In the genomic region with DNA sequence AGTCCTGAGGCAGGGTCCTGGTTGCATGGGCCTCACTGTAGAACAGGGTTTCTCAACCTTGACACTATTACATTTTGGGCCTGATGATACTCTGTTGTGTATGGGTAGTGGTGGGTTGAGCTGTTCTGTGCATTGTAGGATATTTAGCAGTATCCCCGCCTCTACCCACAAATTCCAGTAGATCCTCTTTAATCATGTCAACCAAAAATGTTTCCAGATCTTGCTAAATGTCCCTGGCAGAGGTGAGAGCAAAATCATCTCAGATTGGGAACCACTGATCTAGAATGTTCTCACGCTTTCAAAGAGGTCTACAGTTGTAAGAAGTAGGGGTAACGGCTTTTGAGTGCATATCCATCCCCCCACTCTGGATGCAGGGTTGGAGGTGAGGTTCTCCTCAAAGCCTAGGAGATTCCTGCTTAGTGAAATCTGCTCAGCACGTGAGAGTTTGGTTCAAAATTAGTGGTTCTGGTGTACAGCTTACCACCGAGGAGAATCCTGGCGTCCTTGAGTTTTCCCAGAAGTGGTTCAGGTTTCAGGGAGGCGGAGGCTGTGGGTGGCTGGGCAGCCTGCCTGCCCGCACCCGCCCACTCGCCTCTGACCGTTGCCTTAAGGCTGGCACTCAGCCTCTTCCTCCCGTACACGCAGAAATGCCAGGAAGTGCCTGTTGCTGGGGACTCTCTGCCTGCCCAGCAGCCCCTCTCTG, we compare ENCODE assay signal across 1 cellular context.
TF ChIP-seq lines count a peak whose summit lies in the region.

No MANE protein-coding gene starts in this region.

TF ChIP-seq in IMR-90, 13 proteins besides CTCF, POLR2A, EP300 and RAD21 (continued from another document):
- TF ChIP-seq, protein P1, sequence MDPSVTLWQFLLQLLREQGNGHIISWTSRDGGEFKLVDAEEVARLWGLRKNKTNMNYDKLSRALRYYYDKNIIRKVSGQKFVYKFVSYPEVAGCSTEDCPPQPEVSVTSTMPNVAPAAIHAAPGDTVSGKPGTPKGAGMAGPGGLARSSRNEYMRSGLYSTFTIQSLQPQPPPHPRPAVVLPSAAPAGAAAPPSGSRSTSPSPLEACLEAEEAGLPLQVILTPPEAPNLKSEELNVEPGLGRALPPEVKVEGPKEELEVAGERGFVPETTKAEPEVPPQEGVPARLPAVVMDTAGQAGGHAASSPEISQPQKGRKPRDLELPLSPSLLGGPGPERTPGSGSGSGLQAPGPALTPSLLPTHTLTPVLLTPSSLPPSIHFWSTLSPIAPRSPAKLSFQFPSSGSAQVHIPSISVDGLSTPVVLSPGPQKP (IDR thresholded peaks at IDR 0.05; ENCODE audit: borderline replicate concordance, low read depth, low read length): no peak
- TF ChIP-seq RFX5 (IDR thresholded peaks at IDR 0.05; ENCODE audit: low read depth, low read length) (no peak), FOS (IDR thresholded peaks at IDR 0.05; ENCODE audit: low read depth, low read length) (no peak), BHLHE40 (IDR thresholded peaks at IDR 0.05; ENCODE audit: low read depth, low read length) (no peak), MAFK (IDR thresholded peaks at IDR 0.05; ENCODE audit: low read depth, low read length) (no peak), MAZ (IDR thresholded peaks at IDR 0.05; ENCODE audit: borderline replicate concordance, low read depth, low read length) (no peak), RCOR1 (IDR thresholded peaks at IDR 0.05; ENCODE audit: insufficient replicate concordance, low read length) (no peak), CEBPB (IDR thresholded peaks at IDR 0.05; ENCODE audit: low read depth, low read length) (no peak), NFE2L2 (IDR thresholded peaks at IDR 0.05; ENCODE audit: low read depth, low read length) (no peak), SMC3 (IDR thresholded peaks at IDR 0.05; ENCODE audit: low read depth, low read length) (no peak)
